32 cellular contexts compared by ENCODE assay signal in the genomic region with DNA sequence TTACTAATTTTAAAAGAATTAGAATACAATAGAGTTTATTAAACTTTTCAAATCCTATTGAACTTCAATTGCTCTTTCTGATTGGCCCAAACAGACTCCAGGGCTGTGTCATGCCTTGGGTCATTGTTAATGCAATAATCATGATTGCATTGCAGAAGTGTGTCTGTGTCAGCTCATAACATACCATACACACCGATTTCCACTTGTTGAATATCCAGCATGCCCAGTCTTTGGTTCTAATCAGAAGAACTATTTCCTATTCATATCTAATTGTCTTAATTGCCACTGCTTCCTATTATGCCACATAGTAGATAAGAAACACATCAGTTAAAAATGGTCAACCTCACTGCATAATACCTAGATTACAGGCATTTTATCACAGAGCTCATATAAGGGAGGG.
"Had no signal": no experiment of that assay in that cellular context is flagged by ENCODE, and none has a peak within 500 bp of the region (broad histone marks: within the 10 kb centered on the region; RNA-seq: fewer than 3 reads in every experiment).

No MANE protein-coding gene starts in this region.

- H3K36me3 ChIP-seq: adrenal gland, heart left ventricle, WERI-Rb-1 had no signal

- DNase-seq: activated B cell treated with CpG ODN at 0.5 μM for 24 hours; activated CD4-positive, alpha-beta memory T cell treated with anti-CD3 and anti-CD28 coated beads for 36 hours; activated CD4-positive, alpha-beta T cell treated with anti-CD3 and anti-CD28 coated beads for 48 hours; activated CD4-positive, alpha-beta T cell treated with anti-CD3 and anti-CD28 coated beads, Interleukin-2, amount 50 U/mL, for 1 hour; activated CD8-positive, alpha-beta memory T cell treated with anti-CD3 and anti-CD28 coated beads, Interleukin-2, amount 10 ng/mL, durations not matched to agents 7 days and 5 days; activated CD8-positive, alpha-beta memory T cell treated with anti-CD3 and anti-CD28 coated beads, Interleukin-2, amount 50 U/mL, for 4 hours; activated CD8-positive, alpha-beta T cell treated with anti-CD3 and anti-CD28 coated beads, Interleukin-2, amount 10 ng/mL, durations not matched to agents 7 days and 5 days; activated effector memory CD4-positive, alpha-beta T cell treated with anti-CD3 and anti-CD28 coated beads, Interleukin-2, amount 50 U/mL, for 16 hours; activated naive CD4-positive, alpha-beta T cell treated with anti-CD3 and anti-CD28 coated beads for 36 hours; activated naive CD8-positive, alpha-beta T cell treated with anti-CD3 and anti-CD28 coated beads for 36 hours; activated naive CD8-positive, alpha-beta T cell treated with anti-CD3 and anti-CD28 coated beads, Interleukin-2, amount 50 U/mL, for 24 hours; activated T-cell treated with anti-CD3 and anti-CD28 coated beads, Interleukin-2, amount 50 U/mL, for 1 hour; activated T-cell treated with anti-CD3 and anti-CD28 coated beads, Interleukin-2, amount 50 U/mL, for 48 hours; adrenal gland; amygdala; aorta; body of pancreas; caudate nucleus; effector CD8-positive, alpha-beta T cell; foreskin fibroblast; glutamatergic neuron; heart left ventricle; T-helper 1 cell; T-helper 17 cell; T1000; WERI-Rb-1 had no signal

- H3K4me1 ChIP-seq: adrenal gland had no signal

- H3K9me3 ChIP-seq: adrenal gland, body of pancreas, heart left ventricle had no signal

- H3K27ac ChIP-seq: adrenal gland, body of pancreas, epithelial cell of prostate, heart left ventricle, WERI-Rb-1 had no signal

- ATAC-seq: activated CD4-positive, CD25-positive, alpha-beta regulatory T cell treated with anti-CD3 and anti-CD28 coated beads, Interleukin-2, amount 50 U/mL, for 24 hours; activated CD8-positive, alpha-beta memory T cell treated with anti-CD3 and anti-CD28 coated beads, Interleukin-2, amount 10 ng/mL, durations not matched to agents 7 days and 5 days; activated CD8-positive, alpha-beta T cell treated with anti-CD3 and anti-CD28 coated beads, Interleukin-2, amount 10 ng/mL, durations not matched to agents 7 days and 5 days; activated naive CD8-positive, alpha-beta T cell treated with anti-CD3 and anti-CD28 coated beads, Interleukin-2, amount 50 U/mL, for 24 hours; body of pancreas; heart left ventricle; T-helper 17 cell had no signal

- FAIRE-seq: colon, endometrium, endothelial cell of umbilical vein, frontal cortex had no signal

- H3K27me3 ChIP-seq: adrenal gland, body of pancreas, heart left ventricle had no signal

- H3K4me3 ChIP-seq: adrenal gland, body of pancreas, heart left ventricle had no signal
